ENCODE assay signal across 1 cellular context in the genomic region with DNA sequence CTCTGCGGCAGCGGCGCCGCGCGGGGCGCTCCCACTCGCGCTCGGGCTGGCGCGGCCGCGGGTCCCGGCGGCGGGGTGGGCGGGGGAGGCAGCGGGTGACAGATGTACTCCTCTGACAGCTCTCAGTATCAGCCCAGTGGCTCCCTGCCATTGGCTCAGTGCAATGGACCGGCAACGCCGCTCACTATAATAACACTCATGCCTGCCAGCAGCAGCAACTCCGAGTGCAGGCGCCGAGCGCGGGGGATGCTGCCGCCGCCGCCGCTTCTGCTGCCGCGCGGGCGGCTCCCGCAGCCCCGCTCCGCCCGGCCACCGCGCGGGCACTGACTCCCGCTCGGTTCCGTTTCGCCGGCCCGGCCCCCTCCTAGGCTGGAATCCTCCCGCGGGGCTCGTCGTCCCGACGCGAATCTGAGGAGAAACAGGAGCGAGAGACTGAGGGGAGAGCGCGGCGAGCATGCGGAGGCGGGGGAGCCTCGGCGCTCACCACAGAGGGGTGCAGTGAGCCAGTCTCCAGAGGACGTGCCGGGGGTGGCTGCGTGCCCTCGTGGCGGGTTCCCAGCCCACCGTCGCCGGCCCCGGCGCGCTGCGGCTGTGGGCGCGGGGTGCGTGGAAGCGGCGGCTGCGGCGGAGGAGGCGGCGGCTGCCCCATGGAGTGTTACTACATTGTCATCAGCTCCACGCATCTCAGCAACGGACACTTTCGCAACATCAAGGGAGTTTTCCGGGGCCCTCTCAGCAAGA.
TF ChIP-seq lines count a peak whose summit lies in the region.

Gene ZNF804A, plus strand, starts transcription at position 217 of the 741 bp plus-strand sequence. Its CDS starts 431 bp downstream, at position 648.

TF ChIP-seq in HepG2, 621 proteins besides CTCF, POLR2A, EP300 and RAD21 (continued from another document and continues in another):
- no peak for TF ChIP-seq SNAPC4 (CRISPR knock-in tag; IDR thresholded peaks at IDR 0.05)
- no peak for TF ChIP-seq ZNF773 (CRISPR knock-in tag; IDR thresholded peaks at IDR 0.05; ENCODE audit: borderline replicate concordance)
- TF ChIP-seq ZNF639 (CRISPR knock-in tag; conservative IDR thresholded peaks at IDR 0.05): no peak
- no peak for TF ChIP-seq BCL6 (CRISPR knock-in tag; IDR thresholded peaks at IDR 0.05)
- TF ChIP-seq CEBPB (IDR thresholded peaks at IDR 0.05; ENCODE audit: borderline replicate concordance, low read depth, low read length): peak; percentile 62
- TF ChIP-seq, protein P1, sequence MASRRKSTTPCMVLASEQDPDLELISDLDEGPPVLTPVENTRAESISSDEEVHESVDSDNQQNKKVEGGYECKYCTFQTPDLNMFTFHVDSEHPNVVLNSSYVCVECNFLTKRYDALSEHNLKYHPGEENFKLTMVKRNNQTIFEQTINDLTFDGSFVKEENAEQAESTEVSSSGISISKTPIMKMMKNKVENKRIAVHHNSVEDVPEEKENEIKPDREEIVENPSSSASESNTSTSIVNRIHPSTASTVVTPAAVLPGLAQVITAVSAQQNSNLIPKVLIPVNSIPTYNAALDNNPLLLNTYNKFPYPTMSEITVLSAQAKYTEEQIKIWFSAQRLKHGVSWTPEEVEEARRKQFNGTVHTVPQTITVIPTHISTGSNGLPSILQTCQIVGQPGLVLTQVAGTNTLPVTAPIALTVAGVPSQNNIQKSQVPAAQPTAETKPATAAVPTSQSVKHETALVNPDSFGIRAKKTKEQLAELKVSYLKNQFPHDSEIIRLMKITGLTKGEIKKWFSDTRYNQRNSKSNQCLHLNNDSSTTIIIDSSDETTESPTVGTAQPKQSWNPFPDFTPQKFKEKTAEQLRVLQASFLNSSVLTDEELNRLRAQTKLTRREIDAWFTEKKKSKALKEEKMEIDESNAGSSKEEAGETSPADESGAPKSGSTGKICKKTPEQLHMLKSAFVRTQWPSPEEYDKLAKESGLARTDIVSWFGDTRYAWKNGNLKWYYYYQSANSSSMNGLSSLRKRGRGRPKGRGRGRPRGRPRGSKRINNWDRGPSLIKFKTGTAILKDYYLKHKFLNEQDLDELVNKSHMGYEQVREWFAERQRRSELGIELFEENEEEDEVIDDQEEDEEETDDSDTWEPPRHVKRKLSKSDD (CRISPR knock-in tag; IDR thresholded peaks at IDR 0.05; ENCODE audit: low read depth): no peak
- TF ChIP-seq RBAK (CRISPR knock-in tag; IDR thresholded peaks at IDR 0.05): no peak
- no peak for TF ChIP-seq ZFP36L1 (CRISPR knock-in tag; IDR thresholded peaks at IDR 0.05)
- TF ChIP-seq, protein P2, sequence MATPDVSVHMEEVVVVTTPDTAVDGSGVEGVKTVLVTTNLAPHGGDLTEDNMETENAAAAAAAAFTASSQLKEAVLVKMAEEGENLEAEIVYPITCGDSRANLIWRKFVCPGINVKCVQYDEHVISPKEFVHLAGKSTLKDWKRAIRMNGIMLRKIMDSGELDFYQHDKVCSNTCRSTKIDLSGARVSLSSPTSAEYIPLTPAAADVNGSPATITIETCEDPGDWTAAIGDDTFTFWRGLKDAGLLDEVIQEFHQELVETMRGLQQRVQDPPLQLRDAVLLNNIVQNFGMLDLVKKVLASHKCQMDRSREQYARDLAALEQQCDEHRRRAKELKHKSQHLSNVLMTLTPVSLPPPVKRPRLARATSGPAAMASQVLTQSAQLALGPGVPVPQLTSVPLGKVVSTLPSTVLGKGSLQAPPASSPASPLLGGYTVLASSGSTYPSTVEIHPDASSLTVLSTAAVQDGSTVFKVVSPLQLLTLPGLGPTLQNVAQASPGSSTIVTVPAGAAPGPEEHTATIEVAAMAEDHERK (CRISPR knock-in tag; IDR thresholded peaks at IDR 0.05; ENCODE audit: low read depth): no peak
- TF ChIP-seq TGIF2 (CRISPR knock-in tag; IDR thresholded peaks at IDR 0.05): no peak
- no peak for TF ChIP-seq NFYC (CRISPR knock-in tag; IDR thresholded peaks at IDR 0.05)
- no peak for TF ChIP-seq RAD51 (IDR thresholded peaks at IDR 0.05; ENCODE audit: borderline replicate concordance)
- no peak for TF ChIP-seq HNRNPUL1 (IDR thresholded peaks at IDR 0.05; ENCODE audit: low read depth, low read length)
- no peak for TF ChIP-seq ZNF24 (IDR thresholded peaks at IDR 0.05)
- TF ChIP-seq ERF (CRISPR knock-in tag; IDR thresholded peaks at IDR 0.05): no peak
- TF ChIP-seq RBFOX2 (IDR thresholded peaks at IDR 0.05; ENCODE audit: low read depth, low read length): no peak
- TF ChIP-seq ZNF430 (CRISPR knock-in tag; IDR thresholded peaks at IDR 0.05): no peak
- TF ChIP-seq, protein P3, sequence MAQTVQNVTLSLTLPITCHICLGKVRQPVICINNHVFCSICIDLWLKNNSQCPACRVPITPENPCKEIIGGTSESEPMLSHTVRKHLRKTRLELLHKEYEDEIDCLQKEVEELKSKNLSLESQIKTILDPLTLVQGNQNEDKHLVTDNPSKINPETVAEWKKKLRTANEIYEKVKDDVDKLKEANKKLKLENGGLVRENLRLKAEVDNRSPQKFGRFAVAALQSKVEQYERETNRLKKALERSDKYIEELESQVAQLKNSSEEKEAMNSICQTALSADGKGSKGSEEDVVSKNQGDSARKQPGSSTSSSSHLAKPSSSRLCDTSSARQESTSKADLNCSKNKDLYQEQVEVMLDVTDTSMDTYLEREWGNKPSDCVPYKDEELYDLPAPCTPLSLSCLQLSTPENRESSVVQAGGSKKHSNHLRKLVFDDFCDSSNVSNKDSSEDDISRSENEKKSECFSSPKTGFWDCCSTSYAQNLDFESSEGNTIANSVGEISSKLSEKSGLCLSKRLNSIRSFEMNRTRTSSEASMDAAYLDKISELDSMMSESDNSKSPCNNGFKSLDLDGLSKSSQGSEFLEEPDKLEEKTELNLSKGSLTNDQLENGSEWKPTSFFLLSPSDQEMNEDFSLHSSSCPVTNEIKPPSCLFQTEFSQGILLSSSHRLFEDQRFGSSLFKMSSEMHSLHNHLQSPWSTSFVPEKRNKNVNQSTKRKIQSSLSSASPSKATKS (CRISPR knock-in tag; IDR thresholded peaks at IDR 0.05): no peak
- TF ChIP-seq ZSCAN30 (CRISPR knock-in tag; IDR thresholded peaks at IDR 0.05): no peak
- 0 out of 2 replicates have a peak, but pooled peaks have one; percentile 33 for TF ChIP-seq RNF2 (conservative IDR thresholded peaks at IDR 0.05; ENCODE audit: low read depth)
- TF ChIP-seq ZNF883 (CRISPR knock-in tag; IDR thresholded peaks at IDR 0.05; ENCODE audit: not compliant biosample characterization): no peak
- TF ChIP-seq NR2F2 (IDR thresholded peaks at IDR 0.05; ENCODE audit: borderline replicate concordance, low read depth): no peak
- TF ChIP-seq ZSCAN29 (CRISPR knock-in tag; conservative IDR thresholded peaks at IDR 0.05): no peak
- TF ChIP-seq CHCHD3 (CRISPR knock-in tag; IDR thresholded peaks at IDR 0.05): no peak
- TF ChIP-seq, protein P4, sequence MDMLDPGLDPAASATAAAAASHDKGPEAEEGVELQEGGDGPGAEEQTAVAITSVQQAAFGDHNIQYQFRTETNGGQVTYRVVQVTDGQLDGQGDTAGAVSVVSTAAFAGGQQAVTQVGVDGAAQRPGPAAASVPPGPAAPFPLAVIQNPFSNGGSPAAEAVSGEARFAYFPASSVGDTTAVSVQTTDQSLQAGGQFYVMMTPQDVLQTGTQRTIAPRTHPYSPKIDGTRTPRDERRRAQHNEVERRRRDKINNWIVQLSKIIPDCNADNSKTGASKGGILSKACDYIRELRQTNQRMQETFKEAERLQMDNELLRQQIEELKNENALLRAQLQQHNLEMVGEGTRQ (IDR thresholded peaks at IDR 0.05; ENCODE audit: low read depth, low read length): no peak
- TF ChIP-seq, protein P4 (CRISPR knock-in tag; IDR thresholded peaks at IDR 0.05; ENCODE audit: borderline replicate concordance): no peak
- TF ChIP-seq, protein P5, sequence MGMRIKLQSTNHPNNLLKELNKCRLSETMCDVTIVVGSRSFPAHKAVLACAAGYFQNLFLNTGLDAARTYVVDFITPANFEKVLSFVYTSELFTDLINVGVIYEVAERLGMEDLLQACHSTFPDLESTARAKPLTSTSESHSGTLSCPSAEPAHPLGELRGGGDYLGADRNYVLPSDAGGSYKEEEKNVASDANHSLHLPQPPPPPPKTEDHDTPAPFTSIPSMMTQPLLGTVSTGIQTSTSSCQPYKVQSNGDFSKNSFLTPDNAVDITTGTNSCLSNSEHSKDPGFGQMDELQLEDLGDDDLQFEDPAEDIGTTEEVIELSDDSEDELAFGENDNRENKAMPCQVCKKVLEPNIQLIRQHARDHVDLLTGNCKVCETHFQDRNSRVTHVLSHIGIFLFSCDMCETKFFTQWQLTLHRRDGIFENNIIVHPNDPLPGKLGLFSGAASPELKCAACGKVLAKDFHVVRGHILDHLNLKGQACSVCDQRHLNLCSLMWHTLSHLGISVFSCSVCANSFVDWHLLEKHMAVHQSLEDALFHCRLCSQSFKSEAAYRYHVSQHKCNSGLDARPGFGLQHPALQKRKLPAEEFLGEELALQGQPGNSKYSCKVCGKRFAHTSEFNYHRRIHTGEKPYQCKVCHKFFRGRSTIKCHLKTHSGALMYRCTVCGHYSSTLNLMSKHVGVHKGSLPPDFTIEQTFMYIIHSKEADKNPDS (CRISPR knock-in tag; IDR thresholded peaks at IDR 0.05): no peak
- no peak for TF ChIP-seq NR2F1 (CRISPR knock-in tag; IDR thresholded peaks at IDR 0.05)
- TF ChIP-seq BCL3 (CRISPR knock-in tag; IDR thresholded peaks at IDR 0.05): no peak
- TF ChIP-seq ZNF136 (CRISPR knock-in tag; IDR thresholded peaks at IDR 0.05; ENCODE audit: low read depth): no peak
- TF ChIP-seq, protein P6, sequence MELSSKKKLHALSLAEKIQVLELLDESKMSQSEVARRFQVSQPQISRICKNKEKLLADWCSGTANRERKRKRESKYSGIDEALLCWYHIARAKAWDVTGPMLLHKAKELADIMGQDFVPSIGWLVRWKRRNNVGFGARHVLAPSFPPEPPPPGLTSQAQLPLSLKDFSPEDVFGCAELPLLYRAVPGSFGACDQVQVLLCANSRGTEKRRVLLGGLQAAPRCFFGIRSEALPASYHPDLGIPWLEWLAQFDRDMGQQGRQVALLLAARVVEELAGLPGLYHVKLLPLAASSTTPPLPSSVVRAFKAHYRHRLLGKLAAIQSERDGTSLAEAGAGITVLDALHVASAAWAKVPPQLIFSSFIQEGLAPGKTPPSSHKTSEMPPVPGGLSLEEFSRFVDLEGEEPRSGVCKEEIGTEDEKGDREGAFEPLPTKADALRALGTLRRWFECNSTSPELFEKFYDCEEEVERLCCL (CRISPR knock-in tag; IDR thresholded peaks at IDR 0.05; ENCODE audit: borderline replicate concordance): no peak
- no peak for TF ChIP-seq ZNF431 (CRISPR knock-in tag; IDR thresholded peaks at IDR 0.05; ENCODE audit: borderline replicate concordance, low read depth)
- TF ChIP-seq NFIB (CRISPR knock-in tag; IDR thresholded peaks at IDR 0.05; ENCODE audit: borderline replicate concordance): no peak
- 0 out of 2 replicates have a peak, but pooled peaks have one; percentile 50 for TF ChIP-seq ZNF563 (CRISPR knock-in tag; IDR thresholded peaks at IDR 0.05)
- no peak for TF ChIP-seq NFE2 (CRISPR knock-in tag; IDR thresholded peaks at IDR 0.05)
- no peak for TF ChIP-seq GLI4 (CRISPR knock-in tag; IDR thresholded peaks at IDR 0.05; ENCODE audit: borderline replicate concordance)
- TF ChIP-seq FOXA1 (IDR thresholded peaks at IDR 0.05): no peak
- no peak for TF ChIP-seq FOXA1 (CRISPR knock-in tag; IDR thresholded peaks at IDR 0.05)
- TF ChIP-seq KLF13 (CRISPR knock-in tag; IDR thresholded peaks at IDR 0.05): no peak
